In the genomic region with DNA sequence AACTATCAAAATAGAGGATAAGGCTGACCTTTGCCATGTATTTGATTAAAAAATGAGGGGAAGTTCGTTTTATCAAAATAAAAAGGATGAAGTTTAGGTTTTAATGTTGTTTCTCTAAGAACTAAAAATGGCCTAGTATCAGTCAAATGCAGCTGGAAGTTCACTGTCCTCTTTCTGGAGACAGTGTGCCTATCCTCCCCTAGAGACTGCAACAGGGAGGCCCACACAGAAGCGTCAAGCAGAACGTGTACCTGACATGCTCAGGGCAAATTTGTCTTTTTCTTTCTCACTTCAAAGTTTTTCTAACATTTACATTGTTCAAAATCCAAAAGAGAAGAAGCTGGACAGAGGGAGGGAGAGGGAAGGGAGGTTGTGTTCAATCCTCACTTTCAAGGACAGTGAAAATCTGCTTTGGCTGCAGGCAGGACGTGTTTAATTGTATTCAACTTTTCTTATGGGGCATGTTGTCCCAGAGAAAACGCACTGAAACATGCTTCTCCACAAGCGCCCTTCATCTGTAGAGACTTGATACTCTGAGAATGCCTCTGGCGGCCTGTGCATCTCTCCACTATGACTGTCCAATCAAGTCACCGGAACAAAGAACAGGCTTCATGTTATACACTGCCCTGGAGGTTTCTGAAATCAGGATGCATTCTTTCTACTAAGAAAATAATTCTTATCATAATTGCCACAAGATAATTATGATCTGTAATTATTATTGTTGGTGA, we compare ENCODE assay signal across 24 cellular contexts.
"Had no signal": no experiment of that assay in that cellular context is flagged by ENCODE, and none has a peak within 500 bp of the region (broad histone marks: within the 10 kb centered on the region; RNA-seq: fewer than 3 reads in every experiment).

No MANE protein-coding gene starts in this region.

- H3K27ac Mint-ChIP-seq: activated CD4-positive, alpha-beta T cell treated with anti-CD3 and anti-CD28 coated beads, Interleukin-2, amount 10 ng/mL, durations not matched to agents 24 days and 14 days; activated CD8-positive, alpha-beta memory T cell treated with anti-CD3 and anti-CD28 coated beads, Interleukin-2, amount 10 ng/mL, durations not matched to agents 7 days and 5 days; activated CD8-positive, alpha-beta T cell treated with anti-CD3 and anti-CD28 coated beads for 36 hours; activated naive CD4-positive, alpha-beta T cell treated with anti-CD3 and anti-CD28 coated beads, Interleukin-2, amount 10 ng/mL, durations not matched to agents 7 days and 5 days; naive thymus-derived CD4-positive, alpha-beta T cell; T-helper 1 cell treated with Interleukin-12 subunit alpha and Interleukin-12 subunit beta and Interleukin-4 antibody, amounts not matched to agents 30 μg/mL and 1 μg/mL, for 36 hours had no signal

- ATAC-seq: activated CD4-positive, CD25-positive, alpha-beta regulatory T cell treated with anti-CD3 and anti-CD28 coated beads, Interleukin-2, amount 50 U/mL, for 24 hours; activated CD8-positive, alpha-beta memory T cell treated with anti-CD3 and anti-CD28 coated beads, Interleukin-2, amount 10 ng/mL, durations not matched to agents 7 days and 5 days; activated CD8-positive, alpha-beta T cell treated with anti-CD3 and anti-CD28 coated beads for 36 hours; body of pancreas; esophagus mucosa; lower lobe of right lung; naive thymus-derived CD4-positive, alpha-beta T cell had no signal

- H3K36me3 ChIP-seq: prostate gland had no signal

- H3K27me3 Mint-ChIP-seq: activated CD4-positive, alpha-beta T cell treated with anti-CD3 and anti-CD28 coated beads, Interleukin-2, amount 10 ng/mL, durations not matched to agents 24 days and 14 days; activated CD8-positive, alpha-beta memory T cell treated with anti-CD3 and anti-CD28 coated beads, Interleukin-2, amount 10 ng/mL, durations not matched to agents 7 days and 5 days; activated CD8-positive, alpha-beta T cell treated with anti-CD3 and anti-CD28 coated beads for 36 hours; activated naive CD4-positive, alpha-beta T cell treated with anti-CD3 and anti-CD28 coated beads, Interleukin-2, amount 10 ng/mL, durations not matched to agents 7 days and 5 days; naive thymus-derived CD4-positive, alpha-beta T cell had no signal

- H3K4me1 ChIP-seq: body of pancreas, lower lobe of right lung, prostate gland, suprapubic skin, transverse colon had no signal

- H3K9me3 Mint-ChIP-seq: activated CD4-positive, alpha-beta T cell treated with anti-CD3 and anti-CD28 coated beads, Interleukin-2, amount 10 ng/mL, durations not matched to agents 24 days and 14 days; activated CD8-positive, alpha-beta T cell treated with anti-CD3 and anti-CD28 coated beads for 36 hours; activated naive CD4-positive, alpha-beta T cell treated with anti-CD3 and anti-CD28 coated beads, Interleukin-2, amount 10 ng/mL, durations not matched to agents 7 days and 5 days; naive thymus-derived CD4-positive, alpha-beta T cell; T-helper 1 cell treated with Interleukin-12 subunit alpha and Interleukin-12 subunit beta and Interleukin-4 antibody, amounts not matched to agents 30 μg/mL and 1 μg/mL, for 36 hours had no signal

- H3K4me3 Mint-ChIP-seq: activated CD4-positive, alpha-beta T cell treated with anti-CD3 and anti-CD28 coated beads, Interleukin-2, amount 10 ng/mL, durations not matched to agents 24 days and 14 days; activated CD8-positive, alpha-beta memory T cell treated with anti-CD3 and anti-CD28 coated beads, Interleukin-2, amount 10 ng/mL, durations not matched to agents 7 days and 5 days; activated CD8-positive, alpha-beta T cell treated with anti-CD3 and anti-CD28 coated beads for 36 hours; activated naive CD4-positive, alpha-beta T cell treated with anti-CD3 and anti-CD28 coated beads, Interleukin-2, amount 10 ng/mL, durations not matched to agents 7 days and 5 days; naive thymus-derived CD4-positive, alpha-beta T cell; T-helper 1 cell treated with Interleukin-12 subunit alpha and Interleukin-12 subunit beta and Interleukin-4 antibody, amounts not matched to agents 30 μg/mL and 1 μg/mL, for 36 hours had no signal

- H3K9me3 ChIP-seq: body of pancreas, gastrocnemius medialis, lower lobe of right lung, prostate gland, stomach, suprapubic skin, transverse colon had no signal

- DNase-seq: activated CD4-positive, alpha-beta T cell treated with anti-CD3 and anti-CD28 coated beads, Interleukin-2, amount 10 ng/mL, durations not matched to agents 24 days and 14 days; activated CD8-positive, alpha-beta memory T cell treated with anti-CD3 and anti-CD28 coated beads, Interleukin-2, amount 10 ng/mL, durations not matched to agents 7 days and 5 days; activated CD8-positive, alpha-beta T cell treated with anti-CD3 and anti-CD28 coated beads for 36 hours; activated effector memory CD4-positive, alpha-beta T cell treated with anti-CD3 and anti-CD28 coated beads, Interleukin-2, amount 50 U/mL, for 16 hours; activated naive CD4-positive, alpha-beta T cell treated with anti-CD3 and anti-CD28 coated beads, Interleukin-2, amount 10 ng/mL, durations not matched to agents 7 days and 5 days; activated T-cell treated with anti-CD3 and anti-CD28 coated beads for 4 hours; amygdala; body of pancreas; central memory CD4-positive, alpha-beta T cell; effector memory CD4-positive, alpha-beta T cell; gastrocnemius medialis; head of caudate nucleus; islet precursor cell; lower lobe of right lung; naive thymus-derived CD4-positive, alpha-beta T cell; stimulated activated CD4-positive, alpha-beta T cell treated with anti-CD3 and anti-CD28 coated beads, Interleukin-12 subunit alpha, Interleukin-12 subunit beta, amount 100 ng/mL, for 4 hours; stomach; T1000; transverse colon had no signal

- H3K27me3 ChIP-seq: body of pancreas, gastrocnemius medialis, stomach, suprapubic skin, transverse colon had no signal

- H3K27ac ChIP-seq: body of pancreas, lower lobe of right lung, prostate gland, stomach, suprapubic skin, transverse colon had no signal

- H3K4me3 ChIP-seq: body of pancreas, gastrocnemius medialis, lower lobe of right lung, prostate gland, stomach, suprapubic skin, transverse colon had no signal

- H3K4me1 Mint-ChIP-seq: activated CD4-positive, alpha-beta T cell treated with anti-CD3 and anti-CD28 coated beads, Interleukin-2, amount 10 ng/mL, durations not matched to agents 24 days and 14 days; activated CD8-positive, alpha-beta memory T cell treated with anti-CD3 and anti-CD28 coated beads, Interleukin-2, amount 10 ng/mL, durations not matched to agents 7 days and 5 days; activated naive CD4-positive, alpha-beta T cell treated with anti-CD3 and anti-CD28 coated beads, Interleukin-2, amount 10 ng/mL, durations not matched to agents 7 days and 5 days; naive thymus-derived CD4-positive, alpha-beta T cell had no signal
